37 cellular contexts compared by ENCODE assay signal in the genomic region with DNA sequence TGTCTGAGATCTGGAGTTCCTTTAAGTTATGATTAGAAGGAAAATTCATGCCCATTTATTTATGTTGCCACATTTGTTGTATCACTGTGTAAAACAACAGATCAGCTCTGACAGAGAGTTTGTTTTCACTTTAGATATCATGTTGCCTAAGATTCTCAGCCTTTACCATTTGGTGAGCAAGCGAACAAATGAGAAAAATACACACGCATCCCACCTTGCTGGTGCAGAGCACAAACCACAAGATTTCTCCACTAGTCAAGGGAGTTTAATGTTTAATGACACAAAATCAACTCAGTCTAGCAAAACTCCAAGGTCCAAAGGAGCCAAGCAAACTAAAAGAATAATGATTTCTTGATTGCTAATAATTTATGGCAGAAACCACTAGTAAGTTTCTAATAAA. TPM values are rescaled to one million over a fixed set of nuclear protein-coding genes. Genes with fewer than 3 reads are reported as not detected.
"Had no signal": no experiment of that assay in that cellular context is flagged by ENCODE, and none has a peak within 500 bp of the region (broad histone marks: within the 10 kb centered on the region; RNA-seq: fewer than 3 reads in every experiment).

No MANE protein-coding gene starts in this region.

- H3K36me3 ChIP-seq: adrenal gland, colonic mucosa, esophagus squamous epithelium, gastrocnemius medialis, pancreas, prostate gland, sigmoid colon, thoracic aorta had no signal

- ATAC-seq: body of pancreas; gastrocnemius medialis; left ventricle myocardium superior; pancreas; stimulated activated effector memory CD8-positive, alpha-beta T cell treated with anti-CD3 and anti-CD28 coated beads, Interleukin-12 subunit alpha, Interleukin-12 subunit beta, amount 100 ng/mL, for 72 hours had no signal

- H3K4me1 ChIP-seq: adrenal gland, body of pancreas, colonic mucosa, esophagus squamous epithelium, gastrocnemius medialis, pancreas, prostate gland had no signal

- H3K9me3 ChIP-seq: adrenal gland, body of pancreas, colonic mucosa, esophagus squamous epithelium, gastrocnemius medialis, pancreas, prostate gland, sigmoid colon, thoracic aorta had no signal

- H3K27me3 ChIP-seq: adrenal gland, body of pancreas, colonic mucosa, gastrocnemius medialis, pancreas, sigmoid colon had no signal

- FAIRE-seq: endometrium, pancreas, small intestine, TTC549, urothelium cell line had no signal

- H3K27ac ChIP-seq: adrenal gland, body of pancreas, colonic mucosa, epithelial cell of prostate, esophagus squamous epithelium, gastrocnemius medialis, pancreas, prostate gland, sigmoid colon, thoracic aorta, VCaP had no signal

- DNase-seq: activated CD4-positive, alpha-beta T cell treated with anti-CD3 and anti-CD28 coated beads for 4 hours; activated CD4-positive, alpha-beta T cell treated with anti-CD3 and anti-CD28 coated beads, Interleukin-2, amount 50 U/mL, for 4 hours; activated CD8-positive, alpha-beta memory T cell treated with anti-CD3 and anti-CD28 coated beads for 24 hours; activated effector memory CD4-positive, alpha-beta T cell treated with anti-CD3 and anti-CD28 coated beads, Interleukin-2, amount 50 U/mL, for 16 hours; activated naive CD4-positive, alpha-beta T cell treated with anti-CD3 and anti-CD28 coated beads for 36 hours; activated naive CD8-positive, alpha-beta T cell treated with anti-CD3 and anti-CD28 coated beads for 36 hours; activated T-cell treated with anti-CD3 and anti-CD28 coated beads, Interleukin-2, amount 50 U/mL, for 1 hour; adrenal gland; aorta; body of pancreas; cerebellar nuclear complex; colonic mucosa; effector CD8-positive, alpha-beta T cell; esophagus squamous epithelium; gastrocnemius medialis; hypothalamus; left ventricle myocardium superior; nephron progenitor cell; pancreas; sigmoid colon; small intestine; stimulated activated CD4-positive, alpha-beta T cell treated with anti-CD3 and anti-CD28 coated beads, Interleukin-4, amount 100 ng/mL, for 24 hours; T-helper 9 cell; trophoblast cell had no signal

- H3K4me3 ChIP-seq: adrenal gland, body of pancreas, colonic mucosa, esophagus squamous epithelium, gastrocnemius medialis, pancreas, prostate gland, sigmoid colon, thoracic aorta had no signal

RNA-seq across cellular contexts. Expression of gene FGF5, which starts 27.7 kb away (rescaled TPM):
- total RNA-seq: activated naive CD4-positive, alpha-beta T cell treated with anti-CD3 and anti-CD28 coated beads for 36 hours; activated naive CD8-positive, alpha-beta T cell treated with anti-CD3 and anti-CD28 coated beads for 36 hours; activated T-helper 1 cell treated with anti-CD3 and anti-CD28 coated beads, Interleukin-12 subunit alpha, Interleukin-12 subunit beta, Interleukin-2, Interleukin-4 antibody, amounts not matched to agents 30 ng/mL and 10 ng/mL and 1 ng/mL, durations not matched to agents 14 hours and 24 hours and 36 hours; adrenal gland; body of pancreas; esophagus squamous epithelium; gastrocnemius medialis; lung microvascular endothelial cell; pancreas; prostate gland; subcutaneous adipose tissue; thoracic aorta had no signal
- polyA plus RNA-seq: adrenal gland, aorta, pancreas had no signal

RNA-seq across cellular contexts. Expression of gene CFAP299, which starts 41.3 kb away (rescaled TPM):
- total RNA-seq: activated naive CD4-positive, alpha-beta T cell treated with anti-CD3 and anti-CD28 coated beads for 36 hours; activated naive CD8-positive, alpha-beta T cell treated with anti-CD3 and anti-CD28 coated beads for 36 hours; activated T-helper 1 cell treated with anti-CD3 and anti-CD28 coated beads, Interleukin-12 subunit alpha, Interleukin-12 subunit beta, Interleukin-2, Interleukin-4 antibody, amounts not matched to agents 30 ng/mL and 10 ng/mL and 1 ng/mL, durations not matched to agents 14 hours and 24 hours and 36 hours; adrenal gland; aorta; body of pancreas; colonic mucosa; dermis microvascular lymphatic vessel endothelial cell; esophagus squamous epithelium; gastrocnemius medialis; left ventricle myocardium superior; lung microvascular endothelial cell; mucosa of gallbladder; pancreas; subcutaneous adipose tissue; thoracic aorta had no signal
- polyA plus RNA-seq: adrenal gland, aorta, sigmoid colon, small intestine had no signal
